Comparison of ENCODE assay signal across 10 cellular contexts in genomic region chr18:77249583-77250500, GRCh38. TPM values are rescaled to one million over a fixed set of nuclear protein-coding genes. Genes with fewer than 3 reads are reported as not detected.
DNase-seq lines count a peak whose midpoint lies in the region; TF ChIP-seq lines count a peak whose summit lies in the region.
"Had no signal": no experiment of that assay in that cellular context is flagged by ENCODE, and none has a peak within 500 bp of the region (broad histone marks: within the 10 kb centered on the region; RNA-seq: fewer than 3 reads in every experiment).

Gene GALR1, plus strand, starts transcription at chr18:77249848. Its CDS starts 701 bp downstream, at chr18:77250549.

- no peak for TF ChIP-seq CTCF in Calu3 (IDR thresholded peaks at IDR 0.05; ENCODE audit: unreplicated experiment)
- TF ChIP-seq CTCF in parathyroid adenoma (IDR thresholded peaks at IDR 0.05): no peak

- H3K27me3 Mint-ChIP-seq in Calu3 (ENCODE audit: unreplicated experiment): peaks cover 59% of the 10 kb centered on the region

- CTCF ChIA-PET in Calu3 (lab: Charles Lee): interaction anchor here (1.0 kb wide), 1 partner anchor 182 kb away, joined by 4 read pairs; no protein-coding TSS in a partner anchor

- H3K4me3 ChIP-seq in esophagus (ENCODE audit: low read depth in 1 of 2, low read length in 2 of 2) (peak within 1 kb of the TSS; percentile 6 to 25), parathyroid adenoma (ENCODE audit: low read depth, low read length) (peak within 1 kb of the TSS; percentile 55), SJCRH30 (no peak within 1 kb of the TSS)
- H3K4me3 ChIP-seq: thyroid gland had no signal

- H3K4me2 ChIP-seq in parathyroid adenoma (ENCODE audit: low read length): peak within 1 kb of the TSS; percentile 81

- DNase-seq in Calu3: no peak
- peak; percentile 40 for DNase-seq in NCI-H510A (lab: John Stamatoyannopoulos, UW)
- DNase-seq in activated CD4-positive, CD25-positive, alpha-beta regulatory T cell treated with anti-CD3 and anti-CD28 coated beads, Interleukin-2, amount 50 U/mL, for 72 hours: no peak
- DNase-seq in stimulated activated CD4-positive, alpha-beta T cell treated with anti-CD3 and anti-CD28 coated beads, Interleukin-4, amount 100 ng/mL, for 4 hours: no peak
- DNase-seq in SJCRH30: no peak
- no peak for DNase-seq in posterior vena cava (ENCODE audit: low spot score)
- DNase-seq: thyroid gland had no signal

- H3K79me2 ChIP-seq in parathyroid adenoma: no peaks in the 10 kb centered on the region

- peak within 1 kb of the TSS; percentile 54 for H3K4me3 Mint-ChIP-seq in Calu3 (ENCODE audit: low read depth, unreplicated experiment)

- H3K36me3 Mint-ChIP-seq in Calu3 (ENCODE audit: insufficient read depth, unreplicated experiment): no peaks in the 10 kb centered on the region

- peaks cover 18% of the 10 kb centered on the region for H3K9me3 Mint-ChIP-seq in Calu3 (ENCODE audit: low read depth, unreplicated experiment)

- H3K27ac Mint-ChIP-seq in Calu3 (ENCODE audit: unreplicated experiment): no peak within 1 kb of the TSS

- H3K9me3 ChIP-seq in esophagus (ENCODE audit: control insufficient read depth in 2 of 2, insufficient read depth in 1 of 2, low read depth in 1 of 2, low read length in 1 of 2) (peaks cover 3 to 11% of the 10 kb centered on the region in 2 donors), parathyroid adenoma (ENCODE audit: control insufficient read depth, low read length) (no peaks in the 10 kb centered on the region), SJCRH30 (replicated peaks) (no peaks in the 10 kb centered on the region)
- H3K9me3 ChIP-seq: thyroid gland had no signal

- H3K4me1 ChIP-seq in esophagus (ENCODE audit: control insufficient read depth in 2 of 2, insufficient read depth in 2 of 2, low read length in 1 of 2) (peaks cover 8 to 13% of the 10 kb centered on the region in 2 donors), parathyroid adenoma (peaks cover 3% of the 10 kb centered on the region), SJCRH30 (no peaks in the 10 kb centered on the region)

- H3K4me1 Mint-ChIP-seq in Calu3 (ENCODE audit: low read depth, unreplicated experiment): no peaks in the 10 kb centered on the region

- no TSS peak for BruUV-seq in Calu3 (replicated peaks; lab: Mats Ljungman, UMichigan)

- H3K36me3 ChIP-seq in esophagus (ENCODE audit: control insufficient read depth in 2 of 2, insufficient read depth in 2 of 2, low read length in 1 of 2) (no peaks in the 10 kb centered on the region), parathyroid adenoma (ENCODE audit: control insufficient read depth, insufficient read depth, low read length) (no peaks in the 10 kb centered on the region), SJCRH30 (no peaks in the 10 kb centered on the region)
- H3K36me3 ChIP-seq: thyroid gland had no signal

- intact Hi-C loops in Calu3 (cut with micrococcal nuclease; ENCODE audit: unreplicated experiment) (no loop called here), posterior vena cava (cut with DNase I) (no loop called here)

- H3K27me3 ChIP-seq in esophagus (ENCODE audit: control insufficient read depth in 1 of 2, insufficient read depth in 2 of 2, low read length in 2 of 2) (peaks cover 4 to 21% of the 10 kb centered on the region in 2 donors), parathyroid adenoma (ENCODE audit: control insufficient read depth, insufficient read depth, low read length) (no peaks in the 10 kb centered on the region), SJCRH30 (no peaks in the 10 kb centered on the region)

- H3K27ac ChIP-seq in esophagus (ENCODE audit: low read depth in 2 of 2, low read length in 1 of 2) (no peak within 1 kb of the TSS), parathyroid adenoma (no peak within 1 kb of the TSS), SJCRH30 (no peak within 1 kb of the TSS)
- H3K27ac ChIP-seq: thyroid gland had no signal

- 2 to 4% methylated on average over 74 to 98 of the region's 98 CpGs for WGBS in esophagus, 2 donors

- H2AFZ ChIP-seq in parathyroid adenoma: peak within 1 kb of the TSS; percentile 31

- no peak within 1 kb of the TSS for H3K9ac ChIP-seq in parathyroid adenoma

RNA-seq across cellular contexts. Expression of gene GALR1, which starts in this region (rescaled TPM):
- total RNA-seq in Calu3 (2022): not detected in 2 replicates
- under 1 TPM in 1 of 2 donors, not detected in 1; under 0.01 TPM for polyA plus RNA-seq in esophagus
- total RNA-seq in SJCRH30 (2014; rRNA removed; shearing (Covaris generic)): not detected in 2 replicates
- total RNA-seq in posterior vena cava: under 1 TPM; under 0.01 to 0.05 TPM
- total RNA-seq: RPMI7951 had no signal
